Comparison of ENCODE assay signal across 3 cellular contexts in genomic region chr1:195430826-195431225, GRCh38.
TF ChIP-seq lines count a peak whose summit lies in the region.

No MANE protein-coding gene starts in this region.

TF ChIP-seq in HepG2, 621 proteins besides CTCF, POLR2A, EP300 and RAD21:
- TF ChIP-seq HNF4G (IDR thresholded peaks at IDR 0.05; ENCODE audit: borderline replicate concordance, low read depth, low read length) (no peak), HNF4G (CRISPR knock-in tag; IDR thresholded peaks at IDR 0.05; ENCODE audit: borderline replicate concordance, low read depth) (no peak), ZNF761 (CRISPR knock-in tag; conservative IDR thresholded peaks at IDR 0.05) (no peak), MAFK (conservative IDR thresholded peaks at IDR 0.05 in 1 of 2, IDR thresholded peaks at IDR 0.05 in 1 of 2; ENCODE audit: low read length in 2 of 2) (peak; percentile 45 to 59; a peak in 3 of 4 replicates), STAT5B (CRISPR knock-in tag; IDR thresholded peaks at IDR 0.05) (no peak), MAFF (IDR thresholded peaks at IDR 0.05; ENCODE audit: low read depth, low read length) (peak; percentile 33; the same call in 1 of the 2 replicates)

TF ChIP-seq in HCT116, 20 proteins besides CTCF, POLR2A, EP300 and RAD21:
- TF ChIP-seq REST (IDR thresholded peaks at IDR 0.05; ENCODE audit: low read depth) (no peak), ZBTB33 (IDR thresholded peaks at IDR 0.05; ENCODE audit: extremely low read depth, insufficient replicate concordance, low read length) (no peak), ELF1 (IDR thresholded peaks at IDR 0.05; ENCODE audit: borderline replicate concordance, low read depth) (no peak), CEBPB (IDR thresholded peaks at IDR 0.05; ENCODE audit: low read depth) (no peak), MAX (IDR thresholded peaks at IDR 0.05) (no peak), CBX3 (IDR thresholded peaks at IDR 0.05; ENCODE audit: low read depth) (no peak), EGR1 (IDR thresholded peaks at IDR 0.05; ENCODE audit: low read depth) (no peak), POLR2AphosphoS5 (IDR thresholded peaks at IDR 0.05; ENCODE audit: low read depth, low read length) (no peak), SIN3A (IDR thresholded peaks at IDR 0.05; ENCODE audit: low read depth) (no peak), ATF3 (IDR thresholded peaks at IDR 0.05) (no peak)

TF ChIP-seq in K562, 482 proteins besides CTCF, POLR2A, EP300 and RAD21 (continued from another document):
- TF ChIP-seq NR0B1 (IDR thresholded peaks at IDR 0.05; ENCODE audit: partially characterized antibody), result no peak
- TF ChIP-seq TARDBP (IDR thresholded peaks at IDR 0.05), result no peak
- no peak for TF ChIP-seq PCBP2 (IDR thresholded peaks at IDR 0.05; ENCODE audit: low read depth, low read length, poor library complexity, severe bottlenecking)
- TF ChIP-seq FOXP1 (CRISPR knock-in tag; IDR thresholded peaks at IDR 0.05), result no peak
- TF ChIP-seq ATF6 (CRISPR knock-in tag; IDR thresholded peaks at IDR 0.05), result no peak
- no peak for TF ChIP-seq MAFK (IDR thresholded peaks at IDR 0.05; ENCODE audit: low read length)
- peak; percentile 16; the same call in 1 of the 2 replicates for TF ChIP-seq ZNF316 (IDR thresholded peaks at IDR 0.05)
